In the genomic region with DNA sequence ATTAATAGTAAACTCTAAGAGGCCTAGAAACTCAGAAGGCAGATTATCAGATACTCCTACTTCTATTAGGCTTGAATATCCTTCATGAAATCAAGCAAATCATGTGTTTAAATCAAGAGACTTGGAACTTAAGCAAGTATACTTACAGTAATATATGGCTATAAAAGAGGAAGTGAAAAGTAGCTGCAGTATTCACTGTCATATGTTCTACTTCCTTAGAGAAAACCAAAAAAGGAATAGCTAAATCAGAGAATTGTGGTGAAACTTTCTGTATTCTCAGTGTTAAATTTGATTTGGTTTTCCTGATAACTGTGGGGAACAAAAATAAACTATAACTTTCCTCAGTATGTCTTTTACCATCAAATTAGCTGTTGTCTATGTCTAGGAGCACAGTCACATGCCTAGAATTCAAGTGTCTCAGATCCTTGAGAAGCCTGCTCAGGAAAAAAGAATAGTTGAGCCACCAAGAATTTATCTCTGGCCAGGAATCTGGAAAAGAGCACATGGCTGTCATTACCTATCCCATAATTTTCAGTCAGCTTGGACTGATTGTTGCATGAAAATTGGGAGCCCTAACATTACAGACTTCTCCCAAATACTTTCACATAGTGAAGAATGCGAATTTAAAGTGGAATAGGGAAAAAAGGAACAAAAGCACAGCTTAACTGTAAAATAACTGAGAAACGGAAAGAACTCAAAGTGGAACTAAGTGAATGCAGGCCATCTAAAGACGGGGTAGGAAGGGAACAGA, we compare ENCODE assay signal across 8 cellular contexts. TPM values are rescaled to one million over a fixed set of nuclear protein-coding genes. Genes with fewer than 3 reads are reported as not detected.
DNase-seq lines count a peak whose midpoint lies in the region; ATAC-seq and TF ChIP-seq lines count a peak whose summit lies in the region.

No MANE protein-coding gene starts in this region.

- ATAC-seq in GM18909 (IDR thresholded peaks at IDR 0.05; ENCODE audit: poor library complexity, unreplicated experiment) = peak; percentile 38
- ATAC-seq in HG03280 (IDR thresholded peaks at IDR 0.05; ENCODE audit: unreplicated experiment) = peak; percentile 29
- ATAC-seq in activated CD8-positive, alpha-beta T cell treated with anti-CD3 and anti-CD28 coated beads, Interleukin-2, amount 10 ng/mL, durations not matched to agents 7 days and 5 days = no peak
- no peak for ATAC-seq in natural killer cell

- no peak overlapping the region for H3K27ac ChIP-seq in AG04450 (ENCODE audit: low read depth, low read length)

- H3K4me3 ChIP-seq in AG04450 (ENCODE audit: low read depth, low read length) = peak overlapping the region; percentile 91

- peaks cover 43% of the 10 kb centered on the region for H3K4me1 Mint-ChIP-seq in activated CD8-positive, alpha-beta T cell treated with anti-CD3 and anti-CD28 coated beads, Interleukin-2, amount 10 ng/mL, durations not matched to agents 7 days and 5 days (ENCODE audit: low read depth)
- H3K4me1 Mint-ChIP-seq in natural killer cell = peaks cover 51 to 62% of the 10 kb centered on the region in 2 donors

- H3K27ac Mint-ChIP-seq in activated CD8-positive, alpha-beta T cell treated with anti-CD3 and anti-CD28 coated beads, Interleukin-2, amount 10 ng/mL, durations not matched to agents 7 days and 5 days = peak overlapping the region; percentile 94
- H3K27ac Mint-ChIP-seq in natural killer cell = peak overlapping the region; percentile 82 to 92

- CTCF ChIA-PET in AG04450 (lab: Charles Lee) = interaction anchor here (0.6 to 0.9 kb wide), 2 partner anchors 55 to 410 kb away, joined by 3 read pairs; no protein-coding TSS in a partner anchor
- CTCF ChIA-PET in activated CD8-positive, alpha-beta T cell treated with anti-CD3 and anti-CD28 coated beads, Interleukin-2, amount 10 ng/mL, durations not matched to agents 7 days and 5 days (lab: Charles Lee) = interaction anchor here (0.8 to 4.9 kb wide), 8 partner anchors 9 to 183 kb away, joined by 3 to 41 read pairs (median 4); a partner anchor contains a TSS

- intact Hi-C loops in natural killer cell (cut with micrococcal nuclease) = no loop called here

- no peak for DNase-seq in AG04450 (ENCODE audit: low read depth, low spot score)
- no peak for DNase-seq in activated CD8-positive, alpha-beta T cell treated with anti-CD3 and anti-CD28 coated beads, Interleukin-2, amount 10 ng/mL, durations not matched to agents 7 days and 5 days
- no peak for DNase-seq in natural killer cell
- no peak for DNase-seq in EL
- no peak for DNase-seq in SHP77 treated with DMSO at 0.1 percent for 48 hours (lab: John Stamatoyannopoulos, UW)
- no peak for DNase-seq in mesenteric fat pad (ENCODE audit: low spot score)

- H3K4me3 Mint-ChIP-seq in activated CD8-positive, alpha-beta T cell treated with anti-CD3 and anti-CD28 coated beads, Interleukin-2, amount 10 ng/mL, durations not matched to agents 7 days and 5 days = peak overlapping the region; percentile 88
- peak overlapping the region; percentile 97 for H3K4me3 Mint-ChIP-seq in natural killer cell

- H3K27me3 Mint-ChIP-seq in activated CD8-positive, alpha-beta T cell treated with anti-CD3 and anti-CD28 coated beads, Interleukin-2, amount 10 ng/mL, durations not matched to agents 7 days and 5 days (ENCODE audit: low read depth) = no peaks in the 10 kb centered on the region
- H3K27me3 Mint-ChIP-seq in natural killer cell (ENCODE audit: low read depth in 2 of 2) = no peaks in the 10 kb centered on the region

- peaks cover 11% of the 10 kb centered on the region for H3K36me3 Mint-ChIP-seq in activated CD8-positive, alpha-beta T cell treated with anti-CD3 and anti-CD28 coated beads, Interleukin-2, amount 10 ng/mL, durations not matched to agents 7 days and 5 days (ENCODE audit: low read depth)
- no peaks in the 10 kb centered on the region for H3K36me3 Mint-ChIP-seq in natural killer cell

- TF ChIP-seq CTCF in AG04450 (IDR thresholded peaks at IDR 0.05; ENCODE audit: low read depth, low read length) (no peak), natural killer cell (IDR thresholded peaks at IDR 0.05) (no peak)

- no peaks in the 10 kb centered on the region for H3K9me3 ChIP-seq in AG04450 (ENCODE audit: control insufficient read depth, insufficient read depth, low read length)

- POLR2A ChIA-PET in AG04450 (lab: Yijun Ruan, JAX) = no interaction called here
- POLR2A ChIA-PET in activated CD8-positive, alpha-beta T cell treated with anti-CD3 and anti-CD28 coated beads, Interleukin-2, amount 10 ng/mL, durations not matched to agents 7 days and 5 days (lab: Charles Lee) = interaction anchor here (0.8 to 3.3 kb wide), 3 partner anchors 9 to 13 kb away, joined by 3 to 27 read pairs (median 3); no protein-coding TSS in a partner anchor

- no peaks in the 10 kb centered on the region for H3K9me3 Mint-ChIP-seq in activated CD8-positive, alpha-beta T cell treated with anti-CD3 and anti-CD28 coated beads, Interleukin-2, amount 10 ng/mL, durations not matched to agents 7 days and 5 days (ENCODE audit: insufficient read depth)
- H3K9me3 Mint-ChIP-seq in natural killer cell = no peaks in the 10 kb centered on the region

- H3K27me3 ChIP-seq in AG04450 (ENCODE audit: control insufficient read depth, insufficient read depth, low read length) = no peaks in the 10 kb centered on the region

RNA-seq across cellular contexts. Expression of a gene that starts 1.7 kb away (rescaled TPM):
- polyA plus RNA-seq in AG04450 (2011; rRNA removed) = 27.8 and 28.5 TPM in 2 replicates
- polyA minus RNA-seq in AG04450 (2011; rRNA and poly(A)+ RNA removed) = 54.3 and 65.7 TPM in 2 replicates
- 10 to 100 TPM; 34.5 to 36.3 TPM for total RNA-seq in activated CD8-positive, alpha-beta T cell treated with anti-CD3 and anti-CD28 coated beads, Interleukin-2, amount 10 ng/mL, durations not matched to agents 7 days and 5 days
- 10 to 100 TPM; 35.0 to 37.9 (median 35.9) TPM for total RNA-seq in natural killer cell
- 37.3 TPM for total RNA-seq in mesenteric fat pad

RNA-seq across cellular contexts. Expression of a gene that starts 2.0 kb away (rescaled TPM):
- 34.6 and 38.4 TPM in 2 replicates for polyA plus RNA-seq in AG04450 (2011; rRNA removed)
- 25.3 and 30.5 TPM in 2 replicates for polyA minus RNA-seq in AG04450 (2011; rRNA and poly(A)+ RNA removed)
- 10 to 100 TPM in 1 of 2 experiments, 1 to 10 TPM in 1; 9.5 to 10.2 TPM for total RNA-seq in activated CD8-positive, alpha-beta T cell treated with anti-CD3 and anti-CD28 coated beads, Interleukin-2, amount 10 ng/mL, durations not matched to agents 7 days and 5 days
- 10 to 100 TPM in 2 of 3 donors, 1 to 10 TPM in 1; 7.9 to 27.8 (median 11.8) TPM for total RNA-seq in natural killer cell
- 34.6 TPM for total RNA-seq in mesenteric fat pad

RNA-seq across cellular contexts. Expression of a gene that starts 56.0 kb away (rescaled TPM):
- 38.0 and 52.6 TPM in 2 replicates for polyA plus RNA-seq in AG04450 (2011; rRNA removed)
- 8.6 and 13.4 TPM in 2 replicates for polyA minus RNA-seq in AG04450 (2011; rRNA and poly(A)+ RNA removed)
- total RNA-seq in activated CD8-positive, alpha-beta T cell treated with anti-CD3 and anti-CD28 coated beads, Interleukin-2, amount 10 ng/mL, durations not matched to agents 7 days and 5 days = 10 to 100 TPM; 26.1 to 28.9 TPM
- total RNA-seq in natural killer cell (10 to 100 TPM; 16.8 to 24.8 (median 21.5) TPM), mesenteric fat pad (32.7 TPM)

RNA-seq across cellular contexts. Expression of a gene that starts 56.1 kb away (rescaled TPM):
- polyA plus RNA-seq in AG04450 (2011; rRNA removed) = 20.1 and 20.9 TPM in 2 replicates
- 12.8 and 15.8 TPM in 2 replicates for polyA minus RNA-seq in AG04450 (2011; rRNA and poly(A)+ RNA removed)
- total RNA-seq in activated CD8-positive, alpha-beta T cell treated with anti-CD3 and anti-CD28 coated beads, Interleukin-2, amount 10 ng/mL, durations not matched to agents 7 days and 5 days = 10 to 100 TPM; 33.3 to 37.3 TPM
- total RNA-seq in natural killer cell (10 to 100 TPM; 16.9 to 23.2 (median 21.1) TPM), mesenteric fat pad (18.3 TPM)

Comparison
In these comparisons a context has a peak if more than half of its experiments do, and no peak if none do; other contexts are left out.
1. ATAC-seq: peak in GM18909 (single experiment) and HG03280 (single experiment); none in activated CD8-positive, alpha-beta T cell treated with anti-CD3 and anti-CD28 coated beads, Interleukin-2, amount 10 ng/mL, durations not matched to agents 7 days and 5 days (single experiment) and natural killer cell (0 of 3).